Comparison of ENCODE assay signal across 10 cellular contexts in genomic region chr3:193963808-193964516, GRCh38.
A peak's percentile ranks its signal among the peaks of the same experiment; 100 is the strongest.
DNase-seq lines count a peak whose midpoint lies in the region; ATAC-seq and TF ChIP-seq lines count a peak whose summit lies in the region.
"Had no signal": no experiment of that assay in that cellular context is flagged by ENCODE, and none has a peak within 500 bp of the region (broad histone marks: within the 10 kb centered on the region; RNA-seq: fewer than 3 reads in every experiment).

No MANE protein-coding gene starts in this region.

- H3K36me3 ChIP-seq in lower lobe of right lung: no peaks in the 10 kb centered on the region

- no peak overlapping the region for H3K4me3 ChIP-seq in lower lobe of right lung

- no peaks in the 10 kb centered on the region for H3K27me3 ChIP-seq in lower lobe of right lung (ENCODE audit: low read depth)

- no peak for TF ChIP-seq CTCF in lower lobe of right lung (IDR thresholded peaks at IDR 0.05)

- H3K4me1 ChIP-seq in lower lobe of right lung: no peaks in the 10 kb centered on the region

- peak; percentile 19 for DNase-seq in stimulated activated CD4-positive, alpha-beta T cell treated with anti-CD3 and anti-CD28 coated beads, Interleukin-15, amount 100 ng/mL, for 24 hours
- no peak for DNase-seq in stimulated activated CD4-positive, alpha-beta T cell treated with anti-CD3 and anti-CD28 coated beads, Interleukin-2, amount 100 ng/mL, for 24 hours
- no peak for DNase-seq in stimulated activated naive CD8-positive, alpha-beta T cell treated with anti-CD3 and anti-CD28 coated beads, Interleukin-15, Interleukin-2, amounts not matched to agents 100 U/mL and 50 U/mL, for 24 hours
- no peak for DNase-seq in lower lobe of right lung
- no peak for DNase-seq in activated gamma-delta T cell treated with Interleukin-2 at 50 U/mL for 16 hours
- DNase-seq in SIG-M5 treated with dmso at 0.1 percent for 504 hours (lab: John Stamatoyannopoulos, UW; ENCODE audit: unreplicated experiment): no peak
- DNase-seq: C1 segment of cervical spinal cord, erythroblast had no signal

- no peak overlapping the region for H3K27ac ChIP-seq in lower lobe of right lung

- no peaks in the 10 kb centered on the region for H3K9me3 ChIP-seq in lower lobe of right lung

- intact Hi-C loops in lower lobe of right lung (cut with DNase I): no loop called here

- ATAC-seq in GM21619 (IDR thresholded peaks at IDR 0.05; ENCODE audit: unreplicated experiment) (peak; percentile 97), HG03565 (IDR thresholded peaks at IDR 0.05; ENCODE audit: unreplicated experiment) (peak; percentile 76), lower lobe of right lung (no peak)
- ATAC-seq in stimulated activated naive CD8-positive, alpha-beta T cell treated with anti-CD3 and anti-CD28 coated beads, Interleukin-15, Interleukin-2, amounts not matched to agents 100 U/mL and 50 U/mL, for 24 hours: peak; percentile 96

Comparison
In these comparisons a context has a peak if more than half of its experiments do, and no peak if none do; other contexts are left out.
1. ATAC-seq: peak in GM21619 (single experiment), HG03565 (single experiment) and stimulated activated naive CD8-positive, alpha-beta T cell treated with anti-CD3 and anti-CD28 coated beads, Interleukin-15, Interleukin-2, amounts not matched to agents 100 U/mL and 50 U/mL, for 24 hours (single experiment); none in lower lobe of right lung (0 of 2).